In the genomic region with DNA sequence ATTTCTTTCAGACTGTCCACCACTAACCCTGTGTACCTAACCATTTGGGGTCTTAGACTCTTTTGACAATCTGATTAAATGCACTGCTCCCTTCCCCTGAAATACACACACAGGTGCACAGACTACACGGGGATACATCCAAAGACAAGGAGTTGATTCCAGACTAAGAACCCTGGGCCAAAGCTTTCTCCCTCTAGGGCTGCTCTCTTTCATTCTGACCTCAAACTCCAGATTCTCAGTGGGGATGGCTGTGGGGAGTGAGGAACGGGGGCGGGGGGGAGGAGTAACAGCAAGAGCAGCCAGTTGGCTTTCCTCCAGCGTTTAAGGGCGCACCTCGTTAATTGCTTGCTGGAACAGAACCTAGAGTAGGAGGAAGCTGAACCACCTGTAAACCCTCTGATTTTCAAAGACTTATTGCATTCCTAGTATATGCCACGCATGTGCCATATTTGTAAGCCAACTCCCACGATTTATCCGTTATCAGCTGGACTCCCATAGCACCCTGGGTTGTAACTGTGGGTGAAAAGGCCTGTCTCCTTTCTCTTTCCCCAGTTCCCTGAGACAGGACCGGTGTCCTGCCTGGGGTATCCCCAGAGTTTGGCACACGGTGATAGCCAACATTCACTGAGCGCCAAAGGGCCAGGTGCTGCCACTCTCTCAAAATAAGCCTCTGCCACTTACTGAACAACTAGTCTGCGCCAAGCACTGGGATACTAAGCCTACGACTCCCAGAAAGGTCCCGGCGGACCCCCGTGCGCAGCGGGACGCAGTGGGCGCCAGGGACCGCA, we compare ENCODE assay signal across 9 cellular contexts. TPM values are rescaled to one million over a fixed set of nuclear protein-coding genes. Genes with fewer than 3 reads are reported as not detected.
DNase-seq lines count a peak whose midpoint lies in the region; ATAC-seq and TF ChIP-seq lines count a peak whose summit lies in the region.
"Had no signal": no experiment of that assay in that cellular context is flagged by ENCODE, and none has a peak within 500 bp of the region (broad histone marks: within the 10 kb centered on the region; RNA-seq: fewer than 3 reads in every experiment).

No MANE protein-coding gene starts in this region.

- no peak for TF ChIP-seq CTCF in GM12865 (IDR thresholded peaks at IDR 0.05; ENCODE audit: insufficient read depth, low read depth, low read length, missing control alignments)
- no peak for TF ChIP-seq CTCF in fibroblast of the aortic adventitia (IDR thresholded peaks at IDR 0.05; ENCODE audit: insufficient read depth, low read length)
- no peak for TF ChIP-seq CTCF in omental fat pad (IDR thresholded peaks at IDR 0.05)

- ATAC-seq in omental fat pad (ENCODE audit: low FRiP score) = peak; percentile 27
- no peak for ATAC-seq in HG03520 (IDR thresholded peaks at IDR 0.05; ENCODE audit: unreplicated experiment)
- no peak for ATAC-seq in HG03354 (IDR thresholded peaks at IDR 0.05; ENCODE audit: poor library complexity, severe bottlenecking, unreplicated experiment)

- H3K4me3 ChIP-seq in GM12865 (ENCODE audit: low read depth, low read length) (peak overlapping the region; percentile 94), fibroblast of the aortic adventitia (ENCODE audit: low read depth, low read length) (peak overlapping the region; percentile 79)

- peak; percentile 31 for DNase-seq in GM12865 (ENCODE audit: low read depth)
- peak; percentile 55 to 85 for DNase-seq in NCI-H2081 (lab: John Stamatoyannopoulos, UW)
- DNase-seq in activated T-cell treated with anti-CD3 and anti-CD28 coated beads for 48 hours (ENCODE audit: low read depth) = peak; percentile 13
- peak; percentile 78 for DNase-seq in fibroblast of the aortic adventitia (ENCODE audit: low read depth)
- no peak for DNase-seq in omental fat pad (ENCODE audit: low spot score)
- DNase-seq in activated CD4-positive, CD25-positive, alpha-beta regulatory T cell (lab: John Stamatoyannopoulos, UW) = no peak

RNA-seq across cellular contexts. Expression of a gene that starts 0.9 kb away (rescaled TPM):
- total RNA-seq in fibroblast of the aortic adventitia (ENCODE audit: low replicate concordance) (42.9 and 55.4 TPM in 2 replicates), omental fat pad (10 to 100 TPM; 28.9 to 44.8 (median 36.0) TPM)

RNA-seq across cellular contexts. Expression of a gene that starts 1.1 kb away (rescaled TPM):
- total RNA-seq in fibroblast of the aortic adventitia (ENCODE audit: low replicate concordance) (12.6 and 47.8 TPM in 2 replicates), omental fat pad (10 to 100 TPM; 14.4 to 20.4 (median 18.0) TPM)

RNA-seq across cellular contexts. Expression of a gene that starts 42.7 kb away (rescaled TPM):
- not detected in 2 replicates for total RNA-seq in fibroblast of the aortic adventitia (ENCODE audit: low replicate concordance)
- not detected for total RNA-seq in omental fat pad
- total RNA-seq: activated CD8-positive, alpha-beta memory T cell treated with anti-CD3 and anti-CD28 coated beads for 36 hours had no signal

RNA-seq across cellular contexts. Expression of a gene that starts 42.9 kb away (rescaled TPM):
- total RNA-seq in fibroblast of the aortic adventitia (ENCODE audit: low replicate concordance) (0.36 TPM in 1 of 2 replicates, not detected in the other), omental fat pad (1 to 10 TPM in 1 of 4 donors, under 1 TPM in 1, not detected in 2; 0.72 to 2.0 TPM)
- total RNA-seq: activated CD8-positive, alpha-beta memory T cell treated with anti-CD3 and anti-CD28 coated beads for 36 hours had no signal

RNA-seq across cellular contexts. Expression of a gene that starts 53.9 kb away (rescaled TPM):
- total RNA-seq in fibroblast of the aortic adventitia (ENCODE audit: low replicate concordance) = not detected in 2 replicates
- total RNA-seq in omental fat pad = not detected
- total RNA-seq: activated CD8-positive, alpha-beta memory T cell treated with anti-CD3 and anti-CD28 coated beads for 36 hours had no signal

Comparison
In these comparisons a context has a peak if more than half of its experiments do, and no peak if none do; other contexts are left out.
1. DNase-seq: peak in GM12865 (single experiment), NCI-H2081 (2 of 2), activated T-cell treated with anti-CD3 and anti-CD28 coated beads for 48 hours (single experiment) and fibroblast of the aortic adventitia (single experiment); none in omental fat pad (single experiment) and activated CD4-positive, CD25-positive, alpha-beta regulatory T cell (0 of 4).